In genomic region chr22:23243006-23243573, GRCh38 we compare ENCODE assay signal across 9 cellular contexts.
DNase-seq lines count a peak whose midpoint lies in the region; ATAC-seq and TF ChIP-seq lines count a peak whose summit lies in the region.
"Had no signal": no experiment of that assay in that cellular context is flagged by ENCODE, and none has a peak within 500 bp of the region (broad histone marks: within the 10 kb centered on the region; RNA-seq: fewer than 3 reads in every experiment).

No MANE protein-coding gene starts in this region.

- H3K9me3 Mint-ChIP-seq in nephron, result no peaks in the 10 kb centered on the region

- no peak overlapping the region for H3K4me3 Mint-ChIP-seq in nephron

- H3K4me1 Mint-ChIP-seq in nephron, result peaks cover 36% of the 10 kb centered on the region

- peak; percentile 51 for DNase-seq in activated gamma-delta T cell treated with Interleukin-2 at 50 U/mL for 16 hours
- no peak for DNase-seq in activated gamma-delta T cell (lab: John Stamatoyannopoulos, UW)
- DNase-seq in activated naive CD4-positive, alpha-beta T cell treated with Interleukin-2 at 50 U/mL for 16 hours, result peak; percentile 79
- no peak for DNase-seq in C1 segment of cervical spinal cord (lab: John Stamatoyannopoulos, UW)
- no peak for DNase-seq in NCI-H2029 (lab: John Stamatoyannopoulos, UW)
- DNase-seq in NCI-H187 (lab: John Stamatoyannopoulos, UW), result no peak

- peaks cover 4% of the 10 kb centered on the region for H3K36me3 Mint-ChIP-seq in nephron (ENCODE audit: low read depth)

- no peak for TF ChIP-seq CTCF in nephron (IDR thresholded peaks at IDR 0.05; ENCODE audit: unreplicated experiment in 3 of 3)

- peaks cover 44% of the 10 kb centered on the region for H3K27me3 Mint-ChIP-seq in nephron (ENCODE audit: low read depth)

- peak overlapping the region in 2 of 3 experiments; percentile 6 to 74 for H3K27ac Mint-ChIP-seq in nephron

- no peak for ATAC-seq in HG03460 (IDR thresholded peaks at IDR 0.05; ENCODE audit: unreplicated experiment)
- ATAC-seq: A549 had no signal

Comparison
In these comparisons a context has a peak if more than half of its experiments do, and no peak if none do; other contexts are left out.
1. DNase-seq: peak in activated gamma-delta T cell treated with Interleukin-2 at 50 U/mL for 16 hours (single experiment) and activated naive CD4-positive, alpha-beta T cell treated with Interleukin-2 at 50 U/mL for 16 hours (single experiment); none in activated gamma-delta T cell (single experiment), C1 segment of cervical spinal cord (0 of 14), NCI-H2029 (single experiment) and NCI-H187 (0 of 2).